Comparison of ENCODE assay signal across 13 cellular contexts in genomic region chr18:26702023-26702422, GRCh38.
"Had no signal": no experiment of that assay in that cellular context is flagged by ENCODE, and none has a peak within 500 bp of the region (broad histone marks: within the 10 kb centered on the region; RNA-seq: fewer than 3 reads in every experiment).

No MANE protein-coding gene starts in this region.

- H3K36me3 ChIP-seq: adrenal gland, gastrocnemius medialis, heart right ventricle, left ventricle myocardium inferior, pancreas, suprapubic skin, upper lobe of right lung had no signal

- ATAC-seq: activated CD4-positive, CD25-positive, alpha-beta regulatory T cell treated with anti-CD3 and anti-CD28 coated beads, Interleukin-2, amount 50 U/mL, for 24 hours; gastrocnemius medialis; heart right ventricle; pancreas; upper lobe of right lung had no signal

- H3K9me3 ChIP-seq: adrenal gland, gastrocnemius medialis, heart right ventricle, left ventricle myocardium inferior, pancreas, suprapubic skin, upper lobe of right lung had no signal

- H3K27me3 ChIP-seq: adrenal gland, heart right ventricle, pancreas, suprapubic skin, upper lobe of right lung had no signal

- H3K4me1 ChIP-seq: adrenal gland, gastrocnemius medialis, pancreas, suprapubic skin, upper lobe of right lung had no signal

- H3K27ac ChIP-seq: adrenal gland, gastrocnemius medialis, heart right ventricle, left ventricle myocardium inferior, pancreas, suprapubic skin, upper lobe of right lung had no signal

- DNase-seq: activated naive CD4-positive, alpha-beta T cell treated with anti-CD3 and anti-CD28 coated beads, Interleukin-2, amount 50 U/mL, for 16 hours; activated T-cell treated with anti-CD3 and anti-CD28 coated beads, Interleukin-2, amount 50 U/mL, for 1 hour; adrenal gland; gastrocnemius medialis; heart right ventricle; islet precursor cell; left ventricle myocardium inferior; pancreas; stimulated activated CD4-positive, alpha-beta T cell treated with anti-CD3 and anti-CD28 coated beads, Interleukin-2, amount 100 ng/mL, for 48 hours; stimulated activated naive CD4-positive, alpha-beta T cell treated with Interleukin-2 at 50 U/mL for 16 hours; upper lobe of right lung had no signal

- H3K4me3 ChIP-seq: adrenal gland, gastrocnemius medialis, heart right ventricle, left ventricle myocardium inferior, pancreas, suprapubic skin, upper lobe of right lung had no signal
